Comparison of ENCODE assay signal across 18 cellular contexts in genomic region chr4:155478336-155478825, GRCh38.
"Had no signal": no experiment of that assay in that cellular context is flagged by ENCODE, and none has a peak within 500 bp of the region (broad histone marks: within the 10 kb centered on the region; RNA-seq: fewer than 3 reads in every experiment).

No MANE protein-coding gene starts in this region.

- H3K27me3 ChIP-seq: heart left ventricle, right atrium auricular region, tibial nerve, vagina had no signal

- H3K4me1 ChIP-seq: right atrium auricular region, tibial nerve had no signal

- H3K36me3 Mint-ChIP-seq: activated naive CD4-positive, alpha-beta T cell treated with anti-CD3 and anti-CD28 coated beads, Interleukin-2, amount 50 U/mL, for 72 hours; naive thymus-derived CD8-positive, alpha-beta T cell had no signal

- H3K9me3 ChIP-seq: right atrium auricular region, tibial nerve, vagina had no signal

- H3K36me3 ChIP-seq: heart left ventricle, right atrium auricular region, tibial nerve, vagina had no signal

- H3K27ac ChIP-seq: right atrium auricular region, tibial nerve, vagina had no signal

- H3K4me3 Mint-ChIP-seq: naive thymus-derived CD8-positive, alpha-beta T cell had no signal

- ATAC-seq: activated CD4-positive, CD25-positive, alpha-beta regulatory T cell treated with anti-CD3 and anti-CD28 coated beads, Interleukin-2, amount 50 U/mL, for 24 hours; activated naive CD4-positive, alpha-beta T cell treated with anti-CD3 and anti-CD28 coated beads, Interleukin-2, amount 50 U/mL, for 72 hours; heart left ventricle; left lobe of liver; naive thymus-derived CD8-positive, alpha-beta T cell had no signal

- H3K4me1 Mint-ChIP-seq: naive thymus-derived CD8-positive, alpha-beta T cell had no signal

- DNase-seq: activated effector memory CD4-positive, alpha-beta T cell treated with Interleukin-2 at 50 U/mL for 16 hours; activated T-cell treated with anti-CD3 and anti-CD28 coated beads, Interleukin-2, amount 50 U/mL, for 1 hour; anterior cingulate cortex; caudate nucleus; cortex of kidney; effector CD8-positive, alpha-beta T cell; heart left ventricle; mammary epithelial cell; naive thymus-derived CD8-positive, alpha-beta T cell; nucleus accumbens; small intestine; T-helper 2 cell had no signal

- H3K4me3 ChIP-seq: heart left ventricle, right atrium auricular region, tibial nerve, vagina had no signal

- H3K9me3 Mint-ChIP-seq: activated naive CD4-positive, alpha-beta T cell treated with anti-CD3 and anti-CD28 coated beads, Interleukin-2, amount 50 U/mL, for 72 hours had no signal

- H3K27ac Mint-ChIP-seq: activated naive CD4-positive, alpha-beta T cell treated with anti-CD3 and anti-CD28 coated beads, Interleukin-2, amount 50 U/mL, for 72 hours; naive thymus-derived CD8-positive, alpha-beta T cell had no signal
